ENCODE assay signal across 11 cellular contexts in the genomic region with DNA sequence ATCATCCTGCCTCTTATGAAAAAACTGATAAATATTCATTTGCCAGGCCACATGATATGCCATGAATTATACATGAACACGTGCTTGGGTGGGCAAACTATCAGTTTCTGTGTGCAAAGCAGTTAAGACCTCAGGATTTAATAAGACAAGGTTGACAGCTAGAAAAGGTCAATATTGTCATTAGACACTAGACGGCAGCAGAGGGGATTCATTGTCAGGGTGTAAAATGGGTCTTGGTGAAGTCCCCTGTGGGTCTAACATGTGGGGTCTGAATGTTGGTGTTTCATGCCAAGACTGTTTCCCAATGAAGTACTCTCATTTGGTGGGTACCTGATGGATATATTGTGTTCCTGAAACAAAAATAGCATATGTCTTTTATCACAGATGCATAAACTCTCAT.
DNase-seq lines count a peak whose midpoint lies in the region; ATAC-seq and TF ChIP-seq lines count a peak whose summit lies in the region.
"Had no signal": no experiment of that assay in that cellular context is flagged by ENCODE, and none has a peak within 500 bp of the region (broad histone marks: within the 10 kb centered on the region; RNA-seq: fewer than 3 reads in every experiment).

No MANE protein-coding gene starts in this region.

- H3K79me2 ChIP-seq in DOHH2 (ENCODE audit: control insufficient read depth, low read length) (no peaks in the 10 kb centered on the region), Karpas-422 (ENCODE audit: low read length) (no peaks in the 10 kb centered on the region)

- no peaks in the 10 kb centered on the region for H3F3A ChIP-seq in DOHH2 (ENCODE audit: control insufficient read depth, insufficient read depth)

- H3K4me3 ChIP-seq in DOHH2 (ENCODE audit: low read length) = no peak overlapping the region
- no peak overlapping the region for H3K4me3 ChIP-seq in Karpas-422 (ENCODE audit: low read length)
- H3K4me3 ChIP-seq in RWPE2 (ENCODE audit: severe bottlenecking) = no peak overlapping the region
- H3K4me3 ChIP-seq: SJCRH30 had no signal

- no peaks in the 10 kb centered on the region for H3K9me2 ChIP-seq in DOHH2 (replicated peaks; ENCODE audit: control insufficient read depth, low read length)
- no peaks in the 10 kb centered on the region for H3K9me2 ChIP-seq in Karpas-422 (replicated peaks; ENCODE audit: insufficient read depth, low read length)

- H3K36me3 ChIP-seq in DOHH2 (ENCODE audit: control insufficient read depth, low read length) (no peaks in the 10 kb centered on the region), Karpas-422 (ENCODE audit: insufficient read depth, low read length) (no peaks in the 10 kb centered on the region), RWPE2 (ENCODE audit: low read depth) (no peaks in the 10 kb centered on the region)

- no peak overlapping the region for H3K4me2 ChIP-seq in DOHH2 (ENCODE audit: low read length)
- H3K4me2 ChIP-seq in Karpas-422 (ENCODE audit: low read depth, low read length, poor library complexity, severe bottlenecking) = no peak overlapping the region

- H3K4me1 ChIP-seq in DOHH2 (ENCODE audit: control insufficient read depth, low read length) (no peaks in the 10 kb centered on the region), Karpas-422 (ENCODE audit: low read length) (no peaks in the 10 kb centered on the region), RWPE2 (ENCODE audit: insufficient read depth, poor library complexity, severe bottlenecking) (no peaks in the 10 kb centered on the region)

- H3K9ac ChIP-seq in Karpas-422 (ENCODE audit: low read length) = no peak overlapping the region

- H2AFZ ChIP-seq in Karpas-422 (ENCODE audit: low read length) = no peak overlapping the region

- TF ChIP-seq CTCF in DOHH2 (IDR thresholded peaks at IDR 0.05; ENCODE audit: low read depth, low read length, poor library complexity, severe bottlenecking) = peak; percentile 63
- TF ChIP-seq CTCF in RWPE2 (IDR thresholded peaks at IDR 0.05; ENCODE audit: poor library complexity, severe bottlenecking) = peak; percentile 34

- H3K27me3 ChIP-seq in DOHH2 (ENCODE audit: control insufficient read depth, low read length) = peaks cover 3% of the 10 kb centered on the region; the same call in 1 of the 2 replicates
- no peaks in the 10 kb centered on the region for H3K27me3 ChIP-seq in Karpas-422 (ENCODE audit: low read length)
- no peaks in the 10 kb centered on the region for H3K27me3 ChIP-seq in RWPE2 (ENCODE audit: insufficient read depth, poor library complexity, severe bottlenecking)
- H3K27me3 ChIP-seq: SJCRH30 had no signal

- DNase-seq in Karpas-422 = peak; percentile 62
- no peak for DNase-seq in RWPE2 (ENCODE audit: low spot score)
- DNase-seq in kidney tubule cell (ENCODE audit: low spot score) = peak; percentile 6
- DNase-seq in NCI-H2029 treated with DMSO at 0.1 percent for 48 hours (lab: John Stamatoyannopoulos, UW) = no peak
- DNase-seq in globus pallidus (ENCODE audit: low spot score) = no peak
- DNase-seq in nucleus accumbens (lab: John Stamatoyannopoulos, UW) = no peak
- DNase-seq in NCI-H2029 (lab: John Stamatoyannopoulos, UW) = no peak
- DNase-seq: activated CD4-positive, alpha-beta memory T cell treated with anti-CD3 and anti-CD28 coated beads, Interleukin-2, amount 10 ng/mL, durations not matched to agents 7 days and 5 days; IMR-90; SJCRH30 had no signal

- H4K20me1 ChIP-seq in DOHH2 (ENCODE audit: control insufficient read depth, insufficient read depth, low read depth, low read length) (no peaks in the 10 kb centered on the region), Karpas-422 (ENCODE audit: insufficient read depth, low read depth, low read length) (no peaks in the 10 kb centered on the region; the same call in 1 of the 2 replicates)

- H3K9me3 ChIP-seq in DOHH2 (ENCODE audit: control insufficient read depth, insufficient read depth, low read length) (no peaks in the 10 kb centered on the region), Karpas-422 (ENCODE audit: low read length) (no peaks in the 10 kb centered on the region), RWPE2 (ENCODE audit: severe bottlenecking) (no peaks in the 10 kb centered on the region)
- H3K9me3 ChIP-seq: SJCRH30 had no signal

- no peak for ATAC-seq in RWPE2 (ENCODE audit: low read depth)

- no peak overlapping the region for H3K27ac ChIP-seq in DOHH2 (ENCODE audit: low read depth, low read length)
- no peak overlapping the region for H3K27ac ChIP-seq in Karpas-422 (ENCODE audit: low read length)
- no peak overlapping the region for H3K27ac ChIP-seq in RWPE2 (ENCODE audit: poor library complexity, severe bottlenecking)
- H3K27ac ChIP-seq: SJCRH30 had no signal

Comparison
In these comparisons a context has a peak if more than half of its experiments do, and no peak if none do; other contexts are left out.
1. DNase-seq: peak in Karpas-422 (single experiment) and kidney tubule cell (single experiment); none in RWPE2 (single experiment), NCI-H2029 treated with DMSO at 0.1 percent for 48 hours (single experiment), globus pallidus (single experiment), nucleus accumbens (0 of 56) and NCI-H2029 (single experiment).